Comparison of ENCODE assay signal across 3 cellular contexts in the genomic region with DNA sequence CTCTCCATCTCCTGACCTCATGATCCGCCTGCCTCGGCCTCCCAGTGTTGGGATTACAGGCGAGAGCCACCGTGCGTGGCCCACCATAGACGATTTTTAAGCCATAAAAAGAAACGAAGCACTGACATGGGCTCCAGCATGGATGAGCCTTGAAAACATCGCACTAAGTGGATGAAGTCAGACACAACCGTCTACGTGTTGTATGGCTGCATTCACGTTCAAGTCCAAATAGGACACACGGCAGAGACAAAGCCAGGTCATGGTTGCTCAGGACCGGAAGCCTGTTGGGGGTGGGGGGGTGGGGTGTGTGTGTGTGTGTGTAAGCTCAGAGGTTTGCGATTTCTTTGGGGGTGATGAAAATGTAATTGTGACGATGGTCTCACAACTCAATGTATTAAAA.
TF ChIP-seq lines count a peak whose summit lies in the region.

No MANE protein-coding gene starts in this region.

TF ChIP-seq in HepG2, 621 proteins besides CTCF, POLR2A, EP300 and RAD21:
- TF ChIP-seq POLR2AphosphoS5 (IDR thresholded peaks at IDR 0.05; ENCODE audit: low read depth, low read length) (0 out of 2 replicates have a peak, but pooled peaks have one; percentile 9), U2AF2 (IDR thresholded peaks at IDR 0.05; ENCODE audit: low read depth, low read length) (no peak), AGO1 (IDR thresholded peaks at IDR 0.05; ENCODE audit: low read depth, low read length, poor library complexity, severe bottlenecking) (peak; percentile 2), ZNF660 (CRISPR knock-in tag; IDR thresholded peaks at IDR 0.05; ENCODE audit: borderline replicate concordance, low read depth) (no peak)

TF ChIP-seq in GM12878, 131 proteins besides CTCF, POLR2A, EP300 and RAD21:
- TF ChIP-seq ZSCAN29 (IDR thresholded peaks at IDR 0.05) (no peak), MEF2B (IDR thresholded peaks at IDR 0.05; ENCODE audit: partially characterized antibody, poor library complexity, severe bottlenecking) (no peak), NFXL1 (IDR thresholded peaks at IDR 0.05; ENCODE audit: borderline replicate concordance) (no peak), CEBPB (IDR thresholded peaks at IDR 0.05; ENCODE audit: borderline replicate concordance in 1 of 2, low read depth in 2 of 2, low read length in 2 of 2) (no peak), EED (IDR thresholded peaks at IDR 0.05; ENCODE audit: low read depth) (no peak), CBX5 (IDR thresholded peaks at IDR 0.05; ENCODE audit: low read depth) (no peak), YY1 (IDR thresholded peaks at IDR 0.05; ENCODE audit: low read depth, low read length) (no peak), PML (IDR thresholded peaks at IDR 0.05; ENCODE audit: low read length) (0 out of 2 replicates have a peak, but pooled peaks have one; percentile 9)
TF ChIP-seq in GM12878: peak in this region for 1.

TF ChIP-seq in HEK293T, 16 proteins besides CTCF, POLR2A, EP300 and RAD21:
- TF ChIP-seq ZNF384 (IDR thresholded peaks at IDR 0.05) (no peak), SP1 (IDR thresholded peaks at IDR 0.05) (no peak)
TF ChIP-seq in HEK293T: peak in this region for 0.
